ENCODE assay signal across 15 cellular contexts in the genomic region with DNA sequence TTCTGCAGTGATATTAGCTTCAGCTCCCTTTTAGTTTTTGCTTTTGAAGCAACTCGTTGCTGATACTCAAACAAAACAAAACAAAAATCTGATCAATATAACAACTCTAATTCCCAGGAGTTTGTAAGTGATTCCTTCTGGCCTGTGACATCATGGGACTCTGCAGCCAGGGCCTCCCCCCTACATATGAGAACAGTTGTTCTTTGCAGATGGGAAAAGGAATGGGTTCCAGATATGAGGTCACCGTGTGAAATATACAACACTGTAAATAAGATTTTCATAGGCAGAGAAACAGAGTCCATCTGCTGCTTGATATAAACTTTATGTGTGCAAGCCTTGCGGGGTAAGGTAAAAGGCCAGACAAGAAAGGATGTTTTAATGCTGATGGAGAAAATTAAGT. TPM values are rescaled to one million over a fixed set of nuclear protein-coding genes. Genes with fewer than 3 reads are reported as not detected.
DNase-seq lines count a peak whose midpoint lies in the region; ATAC-seq and TF ChIP-seq lines count a peak whose summit lies in the region.
"Had no signal": no experiment of that assay in that cellular context is flagged by ENCODE, and none has a peak within 500 bp of the region (broad histone marks: within the 10 kb centered on the region; RNA-seq: fewer than 3 reads in every experiment).

No MANE protein-coding gene starts in this region.

- peaks cover 5% of the 10 kb centered on the region for H3K36me3 Mint-ChIP-seq in IgD-negative memory B cell
- H3K36me3 Mint-ChIP-seq in Caco-2 (ENCODE audit: insufficient read depth, unreplicated experiment), result no peaks in the 10 kb centered on the region
- peaks cover 9% of the 10 kb centered on the region for H3K36me3 Mint-ChIP-seq in chondrocyte (ENCODE audit: low read depth)

- H3K36me3 ChIP-seq in Caco-2 (ENCODE audit: control insufficient read depth, insufficient read depth, low read length), result no peaks in the 10 kb centered on the region

- no peaks in the 10 kb centered on the region for H3K9me3 Mint-ChIP-seq in IgD-negative memory B cell
- H3K9me3 Mint-ChIP-seq in Caco-2 (ENCODE audit: unreplicated experiment), result no peaks in the 10 kb centered on the region
- no peaks in the 10 kb centered on the region for H3K9me3 Mint-ChIP-seq in chondrocyte (ENCODE audit: low read depth)
- H3K9me3 Mint-ChIP-seq: CD8-positive, alpha-beta T cell; HFFc6 had no signal

- H3K4me3 Mint-ChIP-seq in IgD-negative memory B cell (no peak overlapping the region), Caco-2 (ENCODE audit: unreplicated experiment) (no peak overlapping the region), chondrocyte (ENCODE audit: unreplicated experiment) (no peak overlapping the region)
- H3K4me3 Mint-ChIP-seq: CD8-positive, alpha-beta T cell; HFFc6 had no signal

- CTCF ChIA-PET in Caco-2 (lab: Charles Lee), result no interaction called here

- POLR2A ChIA-PET in Caco-2 (lab: Charles Lee), result no interaction called here

- no peaks in the 10 kb centered on the region for H3K9me3 ChIP-seq in Caco-2
- H3K9me3 ChIP-seq: BE2C, HAP-1 had no signal

- no peaks in the 10 kb centered on the region for H3K4me1 ChIP-seq in Caco-2

- DNase-seq in Right ventricle myocardium inferior (ENCODE audit: missing footprints) (no peak), left cardiac atrium (no peak), fibroblast of mammary gland (ENCODE audit: low read depth) (peak; percentile 22), myocyte (ENCODE audit: low read depth) (peak; percentile 24), Caco-2 (no peak), posterior vena cava (ENCODE audit: low spot score) (no peak), chondrocyte (ENCODE audit: low spot score) (no peak)
- DNase-seq: 8988T; BE2C; CD8-positive, alpha-beta T cell; COR-L47; HFFc6 had no signal

- H3K4me1 Mint-ChIP-seq in IgD-negative memory B cell, result peaks cover 2 to 9% (median 7%) of the 10 kb centered on the region in 3 donors
- H3K4me1 Mint-ChIP-seq in Caco-2 (ENCODE audit: low read depth, unreplicated experiment), result no peaks in the 10 kb centered on the region
- peaks cover 4% of the 10 kb centered on the region for H3K4me1 Mint-ChIP-seq in chondrocyte (ENCODE audit: low read depth)

- no peaks in the 10 kb centered on the region for H3K27me3 ChIP-seq in Caco-2 (replicated peaks; ENCODE audit: control insufficient read depth, insufficient read depth, low read length)
- H3K27me3 ChIP-seq: BE2C had no signal

- BruUV-seq in Caco-2 (replicated peaks; lab: Mats Ljungman, UMichigan), result no TSS peak

- intact Hi-C loops in Right ventricle myocardium inferior (cut with DNase I) (no loop called here), left cardiac atrium (cut with DNase I) (no loop called here), Caco-2 (cut with micrococcal nuclease; ENCODE audit: unreplicated experiment) (no loop called here), posterior vena cava (cut with DNase I) (no loop called here)

- H3K27ac Mint-ChIP-seq in IgD-negative memory B cell, result peak overlapping the region in 2 of 3 donors; percentile 41 to 51
- no peak overlapping the region for H3K27ac Mint-ChIP-seq in Caco-2 (ENCODE audit: unreplicated experiment)
- H3K27ac Mint-ChIP-seq in chondrocyte (ENCODE audit: unreplicated experiment), result no peak overlapping the region
- H3K27ac Mint-ChIP-seq: CD8-positive, alpha-beta T cell; HFFc6 had no signal

- H3K27me3 Mint-ChIP-seq in IgD-negative memory B cell, result no peaks in the 10 kb centered on the region
- H3K27me3 Mint-ChIP-seq in Caco-2 (ENCODE audit: insufficient read depth, unreplicated experiment), result no peaks in the 10 kb centered on the region
- no peaks in the 10 kb centered on the region for H3K27me3 Mint-ChIP-seq in chondrocyte (ENCODE audit: low read depth)

- H3K4me3 ChIP-seq in fibroblast of mammary gland (ENCODE audit: control insufficient read depth, low read depth, low read length), result no peak overlapping the region
- no peak overlapping the region for H3K4me3 ChIP-seq in Caco-2 (ENCODE audit: low read depth, low read length)
- H3K4me3 ChIP-seq: HAP-1 had no signal

- TF ChIP-seq CTCF in fibroblast of mammary gland (conservative IDR thresholded peaks at IDR 0.05; ENCODE audit: control insufficient read depth, insufficient read depth, low read depth, low read length) (no peak), Caco-2 (IDR thresholded peaks at IDR 0.05; ENCODE audit: insufficient read depth in 1 of 2, low read depth in 1 of 2, low read length in 1 of 2, severe bottlenecking in 1 of 2, unreplicated experiment in 1 of 2) (no peak), chondrocyte (IDR thresholded peaks at IDR 0.05) (no peak)

- ATAC-seq in Right ventricle myocardium inferior (peak; percentile 38), left cardiac atrium (no peak)
- ATAC-seq: CD8-positive, alpha-beta T cell; HepG2 had no signal

RNA-seq across cellular contexts. Expression of a gene that starts 56.7 kb away (rescaled TPM):
- total RNA-seq in Right ventricle myocardium inferior, result 16.9 TPM
- total RNA-seq in left cardiac atrium, result 10 to 100 TPM; 17.6 to 18.6 TPM
- polyA plus RNA-seq in IgD-negative memory B cell, result 21.7 TPM
- total RNA-seq in myocyte, result 20.5 and 34.5 TPM in 2 replicates
- 12.5 TPM for polyA plus RNA-seq in myocyte (2012)
- 15.5 and 18.0 TPM in 2 replicates for total RNA-seq in Caco-2 (2022)
- total RNA-seq in posterior vena cava, result 10 to 100 TPM; 21.7 to 22.2 TPM
- total RNA-seq in chondrocyte, result 17.5 to 29.4 TPM (median 18.3 TPM) in 3 replicates

Comparison
In these comparisons a context has a peak if more than half of its experiments do, and no peak if none do; other contexts are left out.
1. DNase-seq: peak in fibroblast of mammary gland (single experiment) and myocyte (single experiment); none in Right ventricle myocardium inferior (single experiment), left cardiac atrium (single experiment), Caco-2 (0 of 2), posterior vena cava (single experiment) and chondrocyte (single experiment).
2. H3K27ac Mint-ChIP-seq: peak in IgD-negative memory B cell (2 of 3); none in Caco-2 (single experiment) and chondrocyte (single experiment).